20 cellular contexts compared by ENCODE assay signal in the genomic region with DNA sequence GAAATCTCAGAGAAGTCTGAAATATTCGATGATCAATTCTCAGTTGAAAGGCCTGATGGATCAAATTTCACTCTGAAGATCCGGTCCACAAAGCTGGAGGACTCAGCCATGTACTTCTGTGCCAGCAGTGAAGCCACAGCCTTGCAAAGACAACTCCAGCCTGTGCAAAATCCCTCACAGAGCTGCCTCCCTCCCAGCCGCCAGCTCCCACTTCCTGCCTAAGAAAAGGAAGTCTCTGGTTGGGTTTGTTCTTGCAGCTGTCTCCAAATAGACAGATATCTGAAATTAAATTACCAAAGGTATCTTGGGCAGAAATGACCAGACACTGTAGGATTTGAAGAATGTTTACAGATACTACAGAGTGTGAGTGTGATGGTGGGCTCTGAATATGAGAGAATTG. TPM values are rescaled to one million over a fixed set of nuclear protein-coding genes. Genes with fewer than 3 reads are reported as not detected.
DNase-seq lines count a peak whose midpoint lies in the region; ATAC-seq and TF ChIP-seq lines count a peak whose summit lies in the region.
"Had no signal": no experiment of that assay in that cellular context is flagged by ENCODE, and none has a peak within 500 bp of the region (broad histone marks: within the 10 kb centered on the region; RNA-seq: fewer than 3 reads in every experiment).

No MANE protein-coding gene starts in this region.

- no peaks in the 10 kb centered on the region for H3K27me3 ChIP-seq in tibial artery
- H3K27me3 ChIP-seq: right atrium auricular region, vagina had no signal

- DNase-seq in activated naive CD4-positive, alpha-beta T cell treated with anti-CD3 and anti-CD28 coated beads for 36 hours: no peak
- DNase-seq in activated naive CD4-positive, alpha-beta T cell treated with anti-CD3 and anti-CD28 coated beads, Interleukin-2, amount 50 U/mL, for 72 hours (ENCODE audit: low spot score in 2 of 2): no peak
- DNase-seq in LHCN-M2 (ENCODE audit: low read depth) (peak; percentile 16), UCSD-AML1 (lab: John Stamatoyannopoulos, UW; ENCODE audit: unreplicated experiment) (peak; percentile 16), stromal cell of bone marrow (ENCODE audit: low read depth) (peak; percentile 18), GM19240 (ENCODE audit: insufficient read length, low spot score) (no peak), tibial artery (no peak)
- no peak for DNase-seq in naive thymus-derived CD8-positive, alpha-beta T cell
- DNase-seq: activated CD4-positive, CD25-positive, alpha-beta regulatory T cell; aorta; hypothalamus; NCI-H2107; NCI-H774 had no signal

- H3K36me3 Mint-ChIP-seq in activated naive CD4-positive, alpha-beta T cell treated with anti-CD3 and anti-CD28 coated beads for 36 hours (ENCODE audit: low read depth): no peaks in the 10 kb centered on the region
- peaks cover 0 to 4% of the 10 kb centered on the region in 2 donors for H3K36me3 Mint-ChIP-seq in activated naive CD4-positive, alpha-beta T cell treated with anti-CD3 and anti-CD28 coated beads, Interleukin-2, amount 50 U/mL, for 72 hours
- no peaks in the 10 kb centered on the region for H3K36me3 Mint-ChIP-seq in naive thymus-derived CD8-positive, alpha-beta T cell

- peaks cover 13% of the 10 kb centered on the region for H3K27me3 Mint-ChIP-seq in activated naive CD4-positive, alpha-beta T cell treated with anti-CD3 and anti-CD28 coated beads for 36 hours (ENCODE audit: low read depth)
- peaks cover 5 to 35% (median 8%) of the 10 kb centered on the region in 5 donors for H3K27me3 Mint-ChIP-seq in naive thymus-derived CD8-positive, alpha-beta T cell

- H3K4me3 ChIP-seq in tibial artery: no peak overlapping the region
- H3K4me3 ChIP-seq: right atrium auricular region, vagina had no signal

- no peak overlapping the region for H3K27ac ChIP-seq in tibial artery
- H3K27ac ChIP-seq: right atrium auricular region, vagina had no signal

- H3K4me3 Mint-ChIP-seq in activated naive CD4-positive, alpha-beta T cell treated with anti-CD3 and anti-CD28 coated beads for 36 hours: peak overlapping the region; percentile 33
- peak overlapping the region in 5 of 10 donors; percentile 22 to 61 (median 42) for H3K4me3 Mint-ChIP-seq in naive thymus-derived CD8-positive, alpha-beta T cell

- POLR2A ChIA-PET in naive thymus-derived CD8-positive, alpha-beta T cell (lab: Charles Lee): interaction anchor here (1.5 to 3.0 kb wide), 2 partner anchors 497 to 508 kb away, joined by 18 read pairs; no protein-coding TSS in a partner anchor

- no peak for TF ChIP-seq CTCF in tibial artery (IDR thresholded peaks at IDR 0.05)

- no peaks in the 10 kb centered on the region for H3K9me3 ChIP-seq in tibial artery
- H3K9me3 ChIP-seq: right atrium auricular region, vagina had no signal

- peaks cover 30% of the 10 kb centered on the region for H3K4me1 Mint-ChIP-seq in activated naive CD4-positive, alpha-beta T cell treated with anti-CD3 and anti-CD28 coated beads for 36 hours (ENCODE audit: low read depth)
- peaks cover 15 to 36% (median 27%) of the 10 kb centered on the region in 4 donors for H3K4me1 Mint-ChIP-seq in naive thymus-derived CD8-positive, alpha-beta T cell

- H3K36me3 ChIP-seq in tibial artery: no peaks in the 10 kb centered on the region
- H3K36me3 ChIP-seq: right atrium auricular region, vagina had no signal

- intact Hi-C loops in activated naive CD4-positive, alpha-beta T cell treated with anti-CD3 and anti-CD28 coated beads for 36 hours (cut with micrococcal nuclease): loop anchor here (5.0 to 10.0 kb wide), 3 partner anchors 551 to 646 kb away; a partner anchor contains a TSS
- intact Hi-C loops in tibial artery (cut with DNase I; ENCODE audit: low total_unique reads): no loop called here

- H3K9me3 Mint-ChIP-seq in activated naive CD4-positive, alpha-beta T cell treated with anti-CD3 and anti-CD28 coated beads for 36 hours: no peaks in the 10 kb centered on the region
- H3K9me3 Mint-ChIP-seq in activated naive CD4-positive, alpha-beta T cell treated with anti-CD3 and anti-CD28 coated beads, Interleukin-2, amount 50 U/mL, for 72 hours: no peaks in the 10 kb centered on the region
- peaks cover 0 to 2% (median 0%) of the 10 kb centered on the region in 9 donors for H3K9me3 Mint-ChIP-seq in naive thymus-derived CD8-positive, alpha-beta T cell

- no peaks in the 10 kb centered on the region for H3K4me1 ChIP-seq in tibial artery
- H3K4me1 ChIP-seq: right atrium auricular region, vagina had no signal

- H3K27ac Mint-ChIP-seq in activated naive CD4-positive, alpha-beta T cell treated with anti-CD3 and anti-CD28 coated beads for 36 hours: peak overlapping the region; percentile 54
- H3K27ac Mint-ChIP-seq in activated naive CD4-positive, alpha-beta T cell treated with anti-CD3 and anti-CD28 coated beads, Interleukin-2, amount 50 U/mL, for 72 hours: no peak overlapping the region
- H3K27ac Mint-ChIP-seq in naive thymus-derived CD8-positive, alpha-beta T cell: peak overlapping the region in 1 of 10 donors; percentile 80

- CTCF ChIA-PET in activated naive CD4-positive, alpha-beta T cell treated with anti-CD3 and anti-CD28 coated beads for 36 hours (lab: Charles Lee): interaction anchor here (1.0 to 6.2 kb wide), 8 partner anchors 11 to 509 kb away, joined by 3 to 113 read pairs (median 4); no protein-coding TSS in a partner anchor

- no peak for ATAC-seq in activated naive CD4-positive, alpha-beta T cell treated with anti-CD3 and anti-CD28 coated beads, Interleukin-2, amount 50 U/mL, for 72 hours
- ATAC-seq in naive thymus-derived CD8-positive, alpha-beta T cell: no peak

RNA-seq across cellular contexts. Expression of a gene that starts 43.4 kb away (rescaled TPM):
- not detected for total RNA-seq in activated naive CD4-positive, alpha-beta T cell treated with anti-CD3 and anti-CD28 coated beads for 36 hours
- not detected for total RNA-seq in activated naive CD4-positive, alpha-beta T cell treated with anti-CD3 and anti-CD28 coated beads, Interleukin-2, amount 50 U/mL, for 72 hours
- total RNA-seq in LHCN-M2 (2014; rRNA removed): not detected in 2 replicates
- polyA plus RNA-seq in LHCN-M2 (2012): not detected
- total RNA-seq in naive thymus-derived CD8-positive, alpha-beta T cell: not detected
- polyA plus RNA-seq in naive thymus-derived CD8-positive, alpha-beta T cell: not detected
- total RNA-seq: aorta, chondrocyte, H7, mesenteric fat pad, right atrium auricular region, RPMI7951, vagina had no signal
- polyA plus RNA-seq: AG04450, aorta had no signal

Comparison
In these comparisons a context has a peak if more than half of its experiments do, and no peak if none do; other contexts are left out.
1. DNase-seq: peak in LHCN-M2 (single experiment), UCSD-AML1 (single experiment) and stromal cell of bone marrow (single experiment); none in activated naive CD4-positive, alpha-beta T cell treated with anti-CD3 and anti-CD28 coated beads for 36 hours (single experiment), activated naive CD4-positive, alpha-beta T cell treated with anti-CD3 and anti-CD28 coated beads, Interleukin-2, amount 50 U/mL, for 72 hours (0 of 2), GM19240 (single experiment), naive thymus-derived CD8-positive, alpha-beta T cell (0 of 10) and tibial artery (0 of 2).